Comparison of ENCODE assay signal across 1 cellular context in genomic region chr19:12872255-12872654, GRCh38.
TF ChIP-seq lines count a peak whose summit lies in the region.

No MANE protein-coding gene starts in this region.

TF ChIP-seq in GM12878, 131 proteins besides CTCF, POLR2A, EP300 and RAD21:
- TF ChIP-seq, protein P1, sequence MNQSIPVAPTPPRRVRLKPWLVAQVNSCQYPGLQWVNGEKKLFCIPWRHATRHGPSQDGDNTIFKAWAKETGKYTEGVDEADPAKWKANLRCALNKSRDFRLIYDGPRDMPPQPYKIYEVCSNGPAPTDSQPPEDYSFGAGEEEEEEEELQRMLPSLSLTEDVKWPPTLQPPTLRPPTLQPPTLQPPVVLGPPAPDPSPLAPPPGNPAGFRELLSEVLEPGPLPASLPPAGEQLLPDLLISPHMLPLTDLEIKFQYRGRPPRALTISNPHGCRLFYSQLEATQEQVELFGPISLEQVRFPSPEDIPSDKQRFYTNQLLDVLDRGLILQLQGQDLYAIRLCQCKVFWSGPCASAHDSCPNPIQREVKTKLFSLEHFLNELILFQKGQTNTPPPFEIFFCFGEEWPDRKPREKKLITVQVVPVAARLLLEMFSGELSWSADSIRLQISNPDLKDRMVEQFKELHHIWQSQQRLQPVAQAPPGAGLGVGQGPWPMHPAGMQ (IDR thresholded peaks at IDR 0.05; ENCODE audit: borderline replicate concordance) = no peak
- no peak for TF ChIP-seq STAT3 (IDR thresholded peaks at IDR 0.05; ENCODE audit: low read depth, low read length)
- no peak for TF ChIP-seq SPI1 (IDR thresholded peaks at IDR 0.05; ENCODE audit: borderline replicate concordance, insufficient read depth, low read depth, low read length)
TF ChIP-seq in GM12878: peak in this region for 0.
